Comparison of ENCODE assay signal across 1 cellular context in the genomic region with DNA sequence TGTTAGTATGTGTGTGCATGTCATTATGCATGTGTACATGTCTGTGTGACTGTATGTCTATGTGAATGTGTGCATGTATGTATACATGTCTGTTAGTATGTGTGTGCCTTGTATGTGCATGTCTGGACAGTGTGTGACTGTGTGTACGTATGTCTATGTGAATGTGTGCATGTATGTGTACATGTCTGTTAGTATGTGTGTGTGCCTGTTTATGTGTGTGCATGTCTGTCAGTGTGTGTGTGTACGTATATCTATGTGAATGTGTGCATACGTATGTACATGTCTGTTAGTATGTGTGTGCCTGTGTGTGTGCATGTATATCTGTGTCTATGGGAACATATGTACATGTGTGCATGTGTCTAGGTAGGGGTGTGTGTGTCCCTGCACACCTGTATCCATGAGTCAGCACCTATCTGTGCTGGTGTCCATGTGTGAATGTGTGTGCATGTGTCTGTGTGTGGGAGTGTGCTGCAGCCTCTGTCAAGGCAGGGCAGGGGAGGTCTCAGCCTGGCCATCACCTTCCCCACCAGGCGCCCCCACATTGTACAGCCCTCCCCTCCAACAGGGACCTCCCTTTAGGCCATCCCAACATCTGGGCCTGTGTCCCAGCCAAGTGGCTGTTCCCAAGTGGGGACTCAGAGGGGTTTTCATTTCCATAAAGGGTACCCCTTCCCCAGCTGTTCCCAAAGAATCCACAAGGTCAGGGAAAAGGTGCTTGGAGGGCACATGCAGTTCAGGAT.
TF ChIP-seq lines count a peak whose summit lies in the region.

No MANE protein-coding gene starts in this region.

TF ChIP-seq in HepG2, 621 proteins besides CTCF, POLR2A, EP300 and RAD21:
- TF ChIP-seq NBN (conservative IDR thresholded peaks at IDR 0.05), result 0 out of 2 replicates have a peak, but pooled peaks have one; percentile 13
- no peak for TF ChIP-seq JUN (CRISPR knock-in tag; IDR thresholded peaks at IDR 0.05)
- no peak for TF ChIP-seq CHD4 (IDR thresholded peaks at IDR 0.05; ENCODE audit: borderline replicate concordance, low read length)
- no peak for TF ChIP-seq ZNF235 (CRISPR knock-in tag; IDR thresholded peaks at IDR 0.05; ENCODE audit: borderline replicate concordance)
- TF ChIP-seq, protein P1, sequence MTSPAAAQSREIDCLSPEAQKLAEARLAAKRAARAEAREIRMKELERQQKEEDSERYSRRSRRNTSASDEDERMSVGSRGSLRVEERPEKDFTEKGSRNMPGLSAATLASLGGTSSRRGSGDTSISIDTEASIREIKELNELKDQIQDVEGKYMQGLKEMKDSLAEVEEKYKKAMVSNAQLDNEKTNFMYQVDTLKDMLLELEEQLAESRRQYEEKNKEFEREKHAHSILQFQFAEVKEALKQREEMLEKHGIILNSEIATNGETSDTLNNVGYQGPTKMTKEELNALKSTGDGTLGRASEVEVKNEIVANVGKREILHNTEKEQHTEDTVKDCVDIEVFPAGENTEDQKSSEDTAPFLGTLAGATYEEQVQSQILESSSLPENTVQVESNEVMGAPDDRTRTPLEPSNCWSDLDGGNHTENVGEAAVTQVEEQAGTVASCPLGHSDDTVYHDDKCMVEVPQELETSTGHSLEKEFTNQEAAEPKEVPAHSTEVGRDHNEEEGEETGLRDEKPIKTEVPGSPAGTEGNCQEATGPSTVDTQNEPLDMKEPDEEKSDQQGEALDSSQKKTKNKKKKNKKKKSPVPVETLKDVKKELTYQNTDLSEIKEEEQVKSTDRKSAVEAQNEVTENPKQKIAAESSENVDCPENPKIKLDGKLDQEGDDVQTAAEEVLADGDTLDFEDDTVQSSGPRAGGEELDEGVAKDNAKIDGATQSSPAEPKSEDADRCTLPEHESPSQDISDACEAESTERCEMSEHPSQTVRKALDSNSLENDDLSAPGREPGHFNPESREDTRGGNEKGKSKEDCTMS (CRISPR knock-in tag; conservative IDR thresholded peaks at IDR 0.05), result no peak
- TF ChIP-seq ZNF510 (CRISPR knock-in tag; IDR thresholded peaks at IDR 0.05; ENCODE audit: low read depth), result no peak
- no peak for TF ChIP-seq ZNF678 (CRISPR knock-in tag; IDR thresholded peaks at IDR 0.05)
- TF ChIP-seq, protein P2, sequence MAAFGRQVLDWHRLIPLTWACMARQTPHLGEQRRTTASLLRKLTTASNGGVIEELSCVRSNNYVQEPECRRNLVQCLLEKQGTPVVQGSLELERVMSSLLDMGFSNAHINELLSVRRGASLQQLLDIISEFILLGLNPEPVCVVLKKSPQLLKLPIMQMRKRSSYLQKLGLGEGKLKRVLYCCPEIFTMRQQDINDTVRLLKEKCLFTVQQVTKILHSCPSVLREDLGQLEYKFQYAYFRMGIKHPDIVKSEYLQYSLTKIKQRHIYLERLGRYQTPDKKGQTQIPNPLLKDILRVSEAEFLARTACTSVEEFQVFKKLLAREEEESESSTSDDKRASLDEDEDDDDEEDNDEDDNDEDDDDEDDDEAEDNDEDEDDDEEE (CRISPR knock-in tag; IDR thresholded peaks at IDR 0.05), result no peak
- TF ChIP-seq KDM4B (CRISPR knock-in tag; IDR thresholded peaks at IDR 0.05), result no peak
- TF ChIP-seq ZNF337 (CRISPR knock-in tag; IDR thresholded peaks at IDR 0.05; ENCODE audit: borderline replicate concordance, low read depth), result no peak
- TF ChIP-seq, protein P3, sequence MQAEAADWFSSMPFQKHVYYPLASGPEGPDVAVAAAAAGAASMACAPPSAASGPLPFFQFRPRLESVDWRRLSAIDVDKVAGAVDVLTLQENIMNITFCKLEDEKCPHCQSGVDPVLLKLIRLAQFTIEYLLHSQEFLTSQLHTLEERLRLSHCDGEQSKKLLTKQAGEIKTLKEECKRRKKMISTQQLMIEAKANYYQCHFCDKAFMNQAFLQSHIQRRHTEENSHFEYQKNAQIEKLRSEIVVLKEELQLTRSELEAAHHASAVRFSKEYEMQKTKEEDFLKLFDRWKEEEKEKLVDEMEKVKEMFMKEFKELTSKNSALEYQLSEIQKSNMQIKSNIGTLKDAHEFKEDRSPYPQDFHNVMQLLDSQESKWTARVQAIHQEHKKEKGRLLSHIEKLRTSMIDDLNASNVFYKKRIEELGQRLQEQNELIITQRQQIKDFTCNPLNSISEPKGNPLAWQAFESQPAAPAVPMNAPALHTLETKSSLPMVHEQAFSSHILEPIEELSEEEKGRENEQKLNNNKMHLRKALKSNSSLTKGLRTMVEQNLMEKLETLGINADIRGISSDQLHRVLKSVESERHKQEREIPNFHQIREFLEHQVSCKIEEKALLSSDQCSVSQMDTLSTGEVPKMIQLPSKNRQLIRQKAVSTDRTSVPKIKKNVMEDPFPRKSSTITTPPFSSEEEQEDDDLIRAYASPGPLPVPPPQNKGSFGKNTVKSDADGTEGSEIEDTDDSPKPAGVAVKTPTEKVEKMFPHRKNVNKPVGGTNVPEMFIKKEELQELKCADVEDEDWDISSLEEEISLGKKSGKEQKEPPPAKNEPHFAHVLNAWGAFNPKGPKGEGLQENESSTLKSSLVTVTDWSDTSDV (CRISPR knock-in tag; IDR thresholded peaks at IDR 0.05), result no peak
- no peak for TF ChIP-seq RARG (CRISPR knock-in tag; IDR thresholded peaks at IDR 0.05; ENCODE audit: low read depth)
- 0 out of 2 replicates have a peak, but pooled peaks have one; percentile 4 for TF ChIP-seq ATF7 (IDR thresholded peaks at IDR 0.05)
- TF ChIP-seq ATF7 (CRISPR knock-in tag; IDR thresholded peaks at IDR 0.05), result no peak
- no peak for TF ChIP-seq ZFP41 (CRISPR knock-in tag; IDR thresholded peaks at IDR 0.05; ENCODE audit: borderline replicate concordance)
- TF ChIP-seq MAFK (conservative IDR thresholded peaks at IDR 0.05 in 1 of 2, IDR thresholded peaks at IDR 0.05 in 1 of 2; ENCODE audit: low read length in 2 of 2), result peak in 1 of 2 experiments; percentile 44; a peak in 1 of 4 replicates
- TF ChIP-seq RBAK (CRISPR knock-in tag; IDR thresholded peaks at IDR 0.05), result no peak
- TF ChIP-seq MAFF (IDR thresholded peaks at IDR 0.05; ENCODE audit: low read depth, low read length), result 0 out of 2 replicates have a peak, but pooled peaks have one; percentile 22
- no peak for TF ChIP-seq ZBTB38 (CRISPR knock-in tag; IDR thresholded peaks at IDR 0.05)
- no peak for TF ChIP-seq MEF2D (CRISPR knock-in tag; IDR thresholded peaks at IDR 0.05)
- no peak for TF ChIP-seq CAMTA2 (CRISPR knock-in tag; IDR thresholded peaks at IDR 0.05; ENCODE audit: borderline replicate concordance)
- TF ChIP-seq THYN1 (CRISPR knock-in tag; IDR thresholded peaks at IDR 0.05; ENCODE audit: borderline replicate concordance, low read depth), result no peak
